24 cellular contexts compared by ENCODE assay signal in the genomic region with DNA sequence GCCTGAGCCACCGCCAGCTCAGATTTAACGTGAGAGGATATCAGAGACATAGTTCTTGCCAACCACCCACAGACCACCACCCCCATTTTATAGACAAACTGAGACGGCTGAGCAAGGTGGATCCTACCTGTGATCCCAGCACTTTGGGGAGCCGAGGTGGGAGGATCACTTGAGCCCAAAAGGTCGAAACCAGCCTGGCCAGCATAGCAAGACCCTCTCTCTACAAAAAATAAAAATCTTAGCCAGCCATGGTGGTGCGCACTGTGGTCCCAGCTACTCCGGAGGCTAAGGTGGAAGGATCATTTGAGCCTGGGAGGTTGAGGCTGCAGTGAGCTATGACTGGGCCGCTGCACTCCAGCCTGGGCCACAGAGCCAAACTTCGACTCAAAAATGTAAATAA. TPM values are rescaled to one million over a fixed set of nuclear protein-coding genes. Genes with fewer than 3 reads are reported as not detected.
DNase-seq lines count a peak whose midpoint lies in the region; ATAC-seq, FAIRE-seq and TF ChIP-seq lines count a peak whose summit lies in the region.
"Had no signal": no experiment of that assay in that cellular context is flagged by ENCODE, and none has a peak within 500 bp of the region (broad histone marks: within the 10 kb centered on the region; RNA-seq: fewer than 3 reads in every experiment).

No MANE protein-coding gene starts in this region.

- H3K79me2 ChIP-seq in HepG2 (ENCODE audit: insufficient read depth, low read length) = peaks cover 10% of the 10 kb centered on the region

- TF ChIP-seq RAD21 in HepG2 (CRISPR knock-in tag; IDR thresholded peaks at IDR 0.05) = no peak

- H4K20me1 ChIP-seq in BLaER1 = 0 out of 2 replicates have a peak, but pooled peaks cover 13% of the 10 kb centered on the region
- no peaks in the 10 kb centered on the region for H4K20me1 ChIP-seq in HepG2 (ENCODE audit: insufficient read depth, low read length)

- peaks cover 12% of the 10 kb centered on the region for H3K36me3 ChIP-seq in BLaER1
- no peaks in the 10 kb centered on the region for H3K36me3 ChIP-seq in CD4-positive, alpha-beta memory T cell (ENCODE audit: insufficient read depth, low read length)
- H3K36me3 ChIP-seq in HepG2 (replicated peaks in 1 of 2; ENCODE audit: control insufficient read depth in 1 of 2, insufficient read depth in 2 of 2, low read length in 2 of 2) = peaks cover 2 to 5% of the 10 kb centered on the region in 2 experiments; a peak in 4 of 5 replicates
- peaks cover 4% of the 10 kb centered on the region in 2 donors for H3K36me3 ChIP-seq in kidney (ENCODE audit: control insufficient read depth in 1 of 2, insufficient read depth in 2 of 2, low read length in 2 of 2)
- peaks cover 0 to 9% (median 0%) of the 10 kb centered on the region in 3 donors for H3K36me3 ChIP-seq in esophagus squamous epithelium
- H3K36me3 ChIP-seq in mucosa of descending colon (ENCODE audit: low read depth) = no peaks in the 10 kb centered on the region
- H3K36me3 ChIP-seq: breast epithelium, prostate gland, transverse colon had no signal

- no peak for TF ChIP-seq POLR2A in HepG2 (IDR thresholded peaks at IDR 0.05; ENCODE audit: insufficient read depth in 1 of 2, low read depth in 2 of 2, low read length in 2 of 2)
- no peak for TF ChIP-seq POLR2A in esophagus squamous epithelium (IDR thresholded peaks at IDR 0.05)

- H3K4me1 ChIP-seq in BLaER1 (peaks cover 38% of the 10 kb centered on the region), HepG2 (ENCODE audit: insufficient read depth, low read length) (peaks cover 31% of the 10 kb centered on the region), kidney (ENCODE audit: control insufficient read depth in 1 of 2, insufficient read depth in 1 of 2, low read depth in 1 of 2, low read length in 2 of 2) (peaks cover 0 to 12% of the 10 kb centered on the region in 2 donors), esophagus squamous epithelium (peaks cover 3 to 31% (median 14%) of the 10 kb centered on the region in 3 donors), mucosa of descending colon (ENCODE audit: low read depth) (peaks cover 10% of the 10 kb centered on the region)
- H3K4me1 ChIP-seq in CD4-positive, alpha-beta memory T cell (ENCODE audit: insufficient read depth, low read length) = peaks cover 16% of the 10 kb centered on the region
- H3K4me1 ChIP-seq: foreskin keratinocyte had no signal

- POLR2A ChIA-PET in CD4-positive, alpha-beta memory T cell (lab: Charles Lee; ENCODE audit: partially characterized antibody) = interaction anchor here (1.4 kb wide), 1 partner anchor 30 kb away, joined by 4 read pairs; no protein-coding TSS in a partner anchor
- POLR2A ChIA-PET in activated CD8-positive, alpha-beta T cell treated with anti-CD3 and anti-CD28 coated beads for 36 hours (lab: Charles Lee) = no interaction called here
- POLR2A ChIA-PET in HepG2 (lab: Yijun Ruan, JAX) = no interaction called here

- no peaks in the 10 kb centered on the region for H3K9me3 ChIP-seq in BLaER1
- no peaks in the 10 kb centered on the region for H3K9me3 ChIP-seq in CD4-positive, alpha-beta memory T cell (ENCODE audit: control insufficient read depth in 1 of 2, low read length in 2 of 2)
- no peaks in the 10 kb centered on the region for H3K9me3 ChIP-seq in HepG2 (ENCODE audit: low read length)
- no peaks in the 10 kb centered on the region for H3K9me3 ChIP-seq in kidney (ENCODE audit: control insufficient read depth in 1 of 2, low read length in 2 of 2)
- no peaks in the 10 kb centered on the region for H3K9me3 ChIP-seq in esophagus squamous epithelium
- H3K9me3 ChIP-seq in mucosa of descending colon = no peaks in the 10 kb centered on the region
- H3K9me3 ChIP-seq: breast epithelium, heart right ventricle, prostate gland, transverse colon had no signal

- intact Hi-C loops in CD4-positive, alpha-beta memory T cell (cut with micrococcal nuclease) = no loop called here
- intact Hi-C loops in activated CD8-positive, alpha-beta T cell treated with anti-CD3 and anti-CD28 coated beads for 36 hours (cut with micrococcal nuclease) = no loop called here
- intact Hi-C loops in HepG2 (cut with micrococcal nuclease; ENCODE audit: unreplicated experiment) (loop anchor here (5.0 kb wide), 1 partner anchor 36 kb away; no protein-coding TSS in a partner anchor), kidney (cut with DNase I) (no loop called here), esophagus squamous epithelium (cut with DNase I) (no loop called here), mucosa of descending colon (cut with DNase I, micrococcal nuclease) (no loop called here)

- H3K4me2 ChIP-seq in BLaER1 (peak overlapping the region; percentile 91; the same call in 1 of the 2 replicates), HepG2 (ENCODE audit: low read depth, low read length) (no peak overlapping the region)

- peak overlapping the region in 2 of 7 donors; percentile 29 to 84 for H3K27ac Mint-ChIP-seq in CD4-positive, alpha-beta memory T cell
- H3K27ac Mint-ChIP-seq in activated CD8-positive, alpha-beta T cell treated with anti-CD3 and anti-CD28 coated beads for 36 hours = no peak overlapping the region
- H3K27ac Mint-ChIP-seq: activated T-helper 17 cell treated with anti-CD3 and anti-CD28 coated beads, Interleukin-2, amount 50 U/mL, for 72 hours had no signal

- in situ Hi-C loops in HepG2 (cut with HindIII; ENCODE audit: extremely low pct_ligation_motif_present, low pct_unique_long_range_greater_than_20kb) = no loop called here

- no TSS peak for BruUV-seq in HepG2 (replicated peaks; lab: Mats Ljungman, UMichigan)

- peak overlapping the region in 7 of 8 donors; percentile 31 to 59 (median 54) for H3K4me3 Mint-ChIP-seq in CD4-positive, alpha-beta memory T cell
- H3K4me3 Mint-ChIP-seq in activated CD8-positive, alpha-beta T cell treated with anti-CD3 and anti-CD28 coated beads for 36 hours = peak overlapping the region; percentile 32

- no peak for ATAC-seq in activated CD8-positive, alpha-beta T cell treated with anti-CD3 and anti-CD28 coated beads for 36 hours
- ATAC-seq in HepG2 (no peak), mucosa of descending colon (no peak)
- ATAC-seq: activated T-helper 17 cell treated with anti-CD3 and anti-CD28 coated beads, Interleukin-2, amount 50 U/mL, for 72 hours; foreskin keratinocyte; heart right ventricle; left cardiac atrium; Panc1 had no signal

- H3K4me1 Mint-ChIP-seq in CD4-positive, alpha-beta memory T cell = peaks cover 8 to 24% (median 14%) of the 10 kb centered on the region in 4 donors
- H3K4me1 Mint-ChIP-seq in activated CD8-positive, alpha-beta T cell treated with anti-CD3 and anti-CD28 coated beads for 36 hours (ENCODE audit: low read depth) = peaks cover 13% of the 10 kb centered on the region

- WGBS in HepG2 (ENCODE audit: low lambda C conversion rate) = 89% methylated on average over 9 of the region's 9 CpGs
- 85 to 89% methylated on average over 6 to 7 of the region's 9 CpGs for WGBS in esophagus squamous epithelium, 2 donors

- H3K36me3 Mint-ChIP-seq in CD4-positive, alpha-beta memory T cell = peaks cover 5 to 14% of the 10 kb centered on the region in 2 donors
- peaks cover 13% of the 10 kb centered on the region for H3K36me3 Mint-ChIP-seq in activated CD8-positive, alpha-beta T cell treated with anti-CD3 and anti-CD28 coated beads for 36 hours (ENCODE audit: low read depth)

- FAIRE-seq in HepG2 (lab: Jason Lieb, UNC) (no peak), kidney (lab: Jason Lieb, UNC) (no peak)
- FAIRE-seq: colon, G401.6 had no signal

- H3K27me3 ChIP-seq in BLaER1 = no peaks in the 10 kb centered on the region
- no peaks in the 10 kb centered on the region for H3K27me3 ChIP-seq in CD4-positive, alpha-beta memory T cell (ENCODE audit: insufficient read depth, low read length)
- H3K27me3 ChIP-seq in HepG2 (ENCODE audit: control insufficient read depth in 1 of 2, insufficient read depth in 2 of 2, low read length in 2 of 2) = no peaks in the 10 kb centered on the region
- H3K27me3 ChIP-seq in esophagus squamous epithelium = no peaks in the 10 kb centered on the region
- H3K27me3 ChIP-seq: breast epithelium, foreskin keratinocyte, heart right ventricle, transverse colon had no signal

- H3K4me3 ChIP-seq in BLaER1 = no peak overlapping the region
- H3K4me3 ChIP-seq in CD4-positive, alpha-beta memory T cell (ENCODE audit: low read length in 2 of 2) = no peak overlapping the region
- H3K4me3 ChIP-seq in HepG2 (replicated peaks in 1 of 3; ENCODE audit: insufficient read depth in 1 of 3, low read depth in 2 of 3, low read length in 3 of 3) = no peak overlapping the region
- H3K4me3 ChIP-seq in kidney (ENCODE audit: low read length in 2 of 2) = no peak overlapping the region
- no peak overlapping the region for H3K4me3 ChIP-seq in esophagus squamous epithelium
- no peak overlapping the region for H3K4me3 ChIP-seq in mucosa of descending colon
- H3K4me3 ChIP-seq: prostate gland, transverse colon had no signal

- CTCF ChIA-PET in CD4-positive, alpha-beta memory T cell (lab: Charles Lee; ENCODE audit: partially characterized antibody) = no interaction called here
- CTCF ChIA-PET in activated CD8-positive, alpha-beta T cell treated with anti-CD3 and anti-CD28 coated beads for 36 hours (lab: Charles Lee) = interaction anchor here (1.2 kb wide), 1 partner anchor 75 kb away, joined by 3 read pairs; no protein-coding TSS in a partner anchor
- CTCF ChIA-PET in HepG2 (lab: Yijun Ruan, JAX; ENCODE audit: low intra/inter-chr PET ratio, low total read pairs) = no interaction called here

- TF ChIP-seq EP300 in HepG2 (IDR thresholded peaks at IDR 0.05; ENCODE audit: low read depth in 2 of 2, low read length in 2 of 2) (no peak), HepG2 (CRISPR knock-in tag; IDR thresholded peaks at IDR 0.05; ENCODE audit: borderline replicate concordance) (no peak)

- no peak for TF ChIP-seq CTCF in activated CD8-positive, alpha-beta T cell treated with anti-CD3 and anti-CD28 coated beads for 36 hours (IDR thresholded peaks at IDR 0.05)
- TF ChIP-seq CTCF in HepG2 (CRISPR knock-in tag; IDR thresholded peaks at IDR 0.05) = no peak
- TF ChIP-seq CTCF in kidney (IDR thresholded peaks at IDR 0.05; ENCODE audit: borderline replicate concordance, extremely low read depth, insufficient read depth) = no peak
- TF ChIP-seq CTCF in esophagus squamous epithelium (IDR thresholded peaks at IDR 0.05) = no peak
- TF ChIP-seq CTCF in mucosa of descending colon (IDR thresholded peaks at IDR 0.05) = no peak

- H3K27me3 Mint-ChIP-seq in CD4-positive, alpha-beta memory T cell = no peaks in the 10 kb centered on the region
- H3K27me3 Mint-ChIP-seq in activated CD8-positive, alpha-beta T cell treated with anti-CD3 and anti-CD28 coated beads for 36 hours = no peaks in the 10 kb centered on the region
- H3K27me3 Mint-ChIP-seq: activated T-helper 17 cell treated with anti-CD3 and anti-CD28 coated beads, Interleukin-2, amount 50 U/mL, for 72 hours had no signal

- H3K9me3 Mint-ChIP-seq in CD4-positive, alpha-beta memory T cell = peaks cover 0 to 2% (median 0%) of the 10 kb centered on the region in 8 donors
- H3K9me3 Mint-ChIP-seq in activated CD8-positive, alpha-beta T cell treated with anti-CD3 and anti-CD28 coated beads for 36 hours = no peaks in the 10 kb centered on the region
- H3K9me3 Mint-ChIP-seq: activated T-helper 17 cell treated with anti-CD3 and anti-CD28 coated beads, Interleukin-2, amount 50 U/mL, for 72 hours had no signal

- no peak for DNase-seq in CD4-positive, alpha-beta memory T cell
- DNase-seq in activated CD8-positive, alpha-beta T cell treated with anti-CD3 and anti-CD28 coated beads for 36 hours = no peak
- DNase-seq in HepG2 (ENCODE audit: low spot score) = no peak
- DNase-seq in kidney = no peak
- no peak for DNase-seq in esophagus squamous epithelium (lab: John Stamatoyannopoulos, UW)
- no peak for DNase-seq in mucosa of descending colon
- DNase-seq: activated CD4-positive, CD25-positive, alpha-beta regulatory T cell treated with anti-CD3 and anti-CD28 coated beads, Interleukin-2, amount 50 U/mL, for 72 hours; DMS53; effector memory CD4-positive, alpha-beta T cell; foreskin keratinocyte; heart right ventricle; left cardiac atrium; MV-4-11; NCI-H1694 treated with DMSO at 0.1 percent for 48 hours; NCI-H526 treated with DMSO at 0.1 percent for 48 hours; transverse colon had no signal

- no peak overlapping the region for H3K9ac ChIP-seq in BLaER1
- H3K9ac ChIP-seq in HepG2 (ENCODE audit: insufficient read depth, low read depth, low read length) = no peak overlapping the region
- H3K9ac ChIP-seq in kidney (ENCODE audit: low read length in 2 of 2) = no peak overlapping the region
- H3K9ac ChIP-seq: KMS-11 had no signal

- H2AFZ ChIP-seq in HepG2 (ENCODE audit: low read length) = no peak overlapping the region

- H3K27ac ChIP-seq in BLaER1 = no peak overlapping the region
- no peak overlapping the region for H3K27ac ChIP-seq in CD4-positive, alpha-beta memory T cell (ENCODE audit: low read depth, low read length)
- no peak overlapping the region for H3K27ac ChIP-seq in HepG2 (ENCODE audit: extremely low read length, insufficient read depth, low read length)
- no peak overlapping the region for H3K27ac ChIP-seq in kidney (ENCODE audit: low read depth in 2 of 2, low read length in 2 of 2)
- H3K27ac ChIP-seq in esophagus squamous epithelium = no peak overlapping the region
- H3K27ac ChIP-seq: breast epithelium, foreskin keratinocyte, KMS-11 had no signal

RNA-seq across cellular contexts. Expression of a gene that starts 30.6 kb away (rescaled TPM):
- total RNA-seq in CD4-positive, alpha-beta memory T cell = 10 to 100 TPM; 68.6 to 73.5 TPM
- polyA plus RNA-seq in CD4-positive, alpha-beta memory T cell = 100 to 1,000 TPM; 180 to 193 TPM
- 100 to 1,000 TPM; 113 to 120 TPM for total RNA-seq in activated CD8-positive, alpha-beta T cell treated with anti-CD3 and anti-CD28 coated beads for 36 hours
- total RNA-seq in HepG2 (2016; rRNA removed; fragmentation: Illumina TruSeq; extraction: Trizol) (41.9 and 66.9 TPM in 2 replicates), kidney (85.5 TPM), esophagus squamous epithelium (100 to 1,000 TPM; 124 to 191 (median 165) TPM), mucosa of descending colon (100 to 1,000 TPM; 118 to 160 (median 148) TPM)
- total RNA-seq in HepG2 (2016; cell fraction: cytosol; rRNA removed; fragmentation: Illumina TruSeq; extraction: Trizol; ENCODE audit: low read depth) = 18.8 and 21.5 TPM in 2 replicates
- 44.6 and 65.2 TPM in 2 replicates for total RNA-seq in HepG2 (2016; cell fraction: insoluble cytoplasmic fraction; rRNA removed; fragmentation: Illumina TruSeq; extraction: Trizol)
- total RNA-seq in HepG2 (2016; cell fraction: membrane; rRNA removed; fragmentation: Illumina TruSeq; extraction: Trizol) = 20.5 and 26.2 TPM in 2 replicates
- 38.7 and 47.0 TPM in 2 replicates for total RNA-seq in HepG2 (2016; cell fraction: nucleus; rRNA removed; fragmentation: Illumina TruSeq; extraction: Trizol)
- polyA plus RNA-seq in HepG2 (2011; rRNA removed) (34.3 and 39.2 TPM in 2 replicates), kidney (ENCODE audit: insufficient read depth, low read depth, low replicate concordance) (265 TPM)
- 40.7 and 105 TPM in 2 replicates for polyA plus RNA-seq in HepG2 (2011; cell fraction: cytosol; rRNA removed)
- 81.3 and 103 TPM in 2 replicates for polyA plus RNA-seq in HepG2 (2011; cell fraction: nucleus; rRNA removed)
- polyA plus RNA-seq in HepG2 (2012) = 23.8 and 33.4 TPM in 2 replicates
- polyA plus RNA-seq in HepG2 (2016; cell fraction: cytosol; fragmentation: Illumina TruSeq; extraction: Trizol; ENCODE audit: low read depth) = 23.8 and 28.5 TPM in 2 replicates
- polyA plus RNA-seq in HepG2 (2016; cell fraction: insoluble cytoplasmic fraction; fragmentation: Illumina TruSeq; extraction: Trizol; ENCODE audit: low read depth) = 44.9 and 52.6 TPM in 2 replicates
- 17.9 and 21.2 TPM in 2 replicates for polyA plus RNA-seq in HepG2 (2016; cell fraction: membrane; fragmentation: Illumina TruSeq; extraction: Trizol; ENCODE audit: low read depth)
- polyA plus RNA-seq in HepG2 (2016; cell fraction: nucleus; fragmentation: Illumina TruSeq; extraction: Trizol; ENCODE audit: insufficient read depth, low read depth) = 72.2 and 84.5 TPM in 2 replicates
- polyA minus RNA-seq in HepG2 (2011; rRNA and poly(A)+ RNA removed; ENCODE audit: low replicate concordance) = 40.5 and 74.3 TPM in 2 replicates
- polyA minus RNA-seq in HepG2 (2011; cell fraction: cytosol; rRNA and poly(A)+ RNA removed) = 34.4 and 46.1 TPM in 2 replicates
- polyA minus RNA-seq in HepG2 (2011; cell fraction: nucleus; rRNA and poly(A)+ RNA removed) = 8.9 and 9.0 TPM in 2 replicates

RNA-seq across cellular contexts. Expression of a gene that starts 48.2 kb away (rescaled TPM):
- total RNA-seq in CD4-positive, alpha-beta memory T cell = 10 to 100 TPM; 15.9 to 16.2 TPM
- 10 to 100 TPM; 19.3 to 20.3 TPM for polyA plus RNA-seq in CD4-positive, alpha-beta memory T cell
- total RNA-seq in activated CD8-positive, alpha-beta T cell treated with anti-CD3 and anti-CD28 coated beads for 36 hours = 10 to 100 TPM; 27.8 to 29.5 TPM
- total RNA-seq in HepG2 (2016; rRNA removed; fragmentation: Illumina TruSeq; extraction: Trizol) (113 and 124 TPM in 2 replicates), kidney (16.3 TPM), esophagus squamous epithelium (10 to 100 TPM in 3 of 4 donors, 1 to 10 TPM in 1; 2.4 to 40.0 (median 13.1) TPM), mucosa of descending colon (1 to 10 TPM; 1.6 to 7.0 (median 2.1) TPM)
- 167 and 206 TPM in 2 replicates for total RNA-seq in HepG2 (2016; cell fraction: cytosol; rRNA removed; fragmentation: Illumina TruSeq; extraction: Trizol; ENCODE audit: low read depth)
- 112 and 125 TPM in 2 replicates for total RNA-seq in HepG2 (2016; cell fraction: insoluble cytoplasmic fraction; rRNA removed; fragmentation: Illumina TruSeq; extraction: Trizol)
- total RNA-seq in HepG2 (2016; cell fraction: membrane; rRNA removed; fragmentation: Illumina TruSeq; extraction: Trizol) = 130 and 170 TPM in 2 replicates
- total RNA-seq in HepG2 (2016; cell fraction: nucleus; rRNA removed; fragmentation: Illumina TruSeq; extraction: Trizol) = 42.6 and 51.4 TPM in 2 replicates
- polyA plus RNA-seq in HepG2 (2011; rRNA removed) (115 and 120 TPM in 2 replicates), kidney (ENCODE audit: insufficient read depth, low read depth, low replicate concordance) (209 TPM)
- polyA plus RNA-seq in HepG2 (2011; cell fraction: cytosol; rRNA removed) = 103 and 156 TPM in 2 replicates
- 88.3 and 90.1 TPM in 2 replicates for polyA plus RNA-seq in HepG2 (2011; cell fraction: nucleus; rRNA removed)
- polyA plus RNA-seq in HepG2 (2012) = 74.3 and 76.0 TPM in 2 replicates
- 282 and 316 TPM in 2 replicates for polyA plus RNA-seq in HepG2 (2016; cell fraction: cytosol; fragmentation: Illumina TruSeq; extraction: Trizol; ENCODE audit: low read depth)
- 152 and 183 TPM in 2 replicates for polyA plus RNA-seq in HepG2 (2016; cell fraction: insoluble cytoplasmic fraction; fragmentation: Illumina TruSeq; extraction: Trizol; ENCODE audit: low read depth)
- 195 and 222 TPM in 2 replicates for polyA plus RNA-seq in HepG2 (2016; cell fraction: membrane; fragmentation: Illumina TruSeq; extraction: Trizol; ENCODE audit: low read depth)
- polyA plus RNA-seq in HepG2 (2016; cell fraction: nucleus; fragmentation: Illumina TruSeq; extraction: Trizol; ENCODE audit: insufficient read depth, low read depth) = 119 and 134 TPM in 2 replicates
- 46.3 and 144 TPM in 2 replicates for polyA minus RNA-seq in HepG2 (2011; rRNA and poly(A)+ RNA removed; ENCODE audit: low replicate concordance)
- 48.8 and 63.0 TPM in 2 replicates for polyA minus RNA-seq in HepG2 (2011; cell fraction: cytosol; rRNA and poly(A)+ RNA removed)
- polyA minus RNA-seq in HepG2 (2011; cell fraction: nucleus; rRNA and poly(A)+ RNA removed) = 20.3 and 21.1 TPM in 2 replicates

RNA-seq across cellular contexts. Expression of a gene that starts 54.2 kb away (rescaled TPM):
- total RNA-seq in CD4-positive, alpha-beta memory T cell = 100 to 1,000 TPM; 143 to 152 TPM
- polyA plus RNA-seq in CD4-positive, alpha-beta memory T cell = 1 to 10 TPM; 2.5 to 9.1 TPM
- 100 to 1,000 TPM; 263 to 283 TPM for total RNA-seq in activated CD8-positive, alpha-beta T cell treated with anti-CD3 and anti-CD28 coated beads for 36 hours
- total RNA-seq in HepG2 (2016; rRNA removed; fragmentation: Illumina TruSeq; extraction: Trizol) (50.5 and 79.2 TPM in 2 replicates), kidney (98.5 TPM), esophagus squamous epithelium (10 to 100 TPM; 60.2 to 76.0 (median 69.0) TPM), mucosa of descending colon (100 to 1,000 TPM; 117 to 123 (median 119) TPM)
- 72.9 and 77.7 TPM in 2 replicates for total RNA-seq in HepG2 (2016; cell fraction: cytosol; rRNA removed; fragmentation: Illumina TruSeq; extraction: Trizol; ENCODE audit: low read depth)
- 43.4 and 84.1 TPM in 2 replicates for total RNA-seq in HepG2 (2016; cell fraction: insoluble cytoplasmic fraction; rRNA removed; fragmentation: Illumina TruSeq; extraction: Trizol)
- 104 and 106 TPM in 2 replicates for total RNA-seq in HepG2 (2016; cell fraction: membrane; rRNA removed; fragmentation: Illumina TruSeq; extraction: Trizol)
- 38.3 and 43.3 TPM in 2 replicates for total RNA-seq in HepG2 (2016; cell fraction: nucleus; rRNA removed; fragmentation: Illumina TruSeq; extraction: Trizol)
- polyA plus RNA-seq in HepG2 (2011; rRNA removed) (58.7 and 63.3 TPM in 2 replicates), kidney (ENCODE audit: insufficient read depth, low read depth, low replicate concordance) (47.7 TPM)
- 37.8 and 48.2 TPM in 2 replicates for polyA plus RNA-seq in HepG2 (2011; cell fraction: cytosol; rRNA removed)
- 99.5 and 105 TPM in 2 replicates for polyA plus RNA-seq in HepG2 (2011; cell fraction: nucleus; rRNA removed)
- 48.3 and 71.8 TPM in 2 replicates for polyA plus RNA-seq in HepG2 (2012)
- 108 and 114 TPM in 2 replicates for polyA plus RNA-seq in HepG2 (2016; cell fraction: cytosol; fragmentation: Illumina TruSeq; extraction: Trizol; ENCODE audit: low read depth)
- 86.3 and 104 TPM in 2 replicates for polyA plus RNA-seq in HepG2 (2016; cell fraction: insoluble cytoplasmic fraction; fragmentation: Illumina TruSeq; extraction: Trizol; ENCODE audit: low read depth)
- 117 and 124 TPM in 2 replicates for polyA plus RNA-seq in HepG2 (2016; cell fraction: membrane; fragmentation: Illumina TruSeq; extraction: Trizol; ENCODE audit: low read depth)
- polyA plus RNA-seq in HepG2 (2016; cell fraction: nucleus; fragmentation: Illumina TruSeq; extraction: Trizol; ENCODE audit: insufficient read depth, low read depth) = 140 and 145 TPM in 2 replicates
- polyA minus RNA-seq in HepG2 (2011; rRNA and poly(A)+ RNA removed; ENCODE audit: low replicate concordance) = 26.8 and 58.6 TPM in 2 replicates
- 32.1 and 33.1 TPM in 2 replicates for polyA minus RNA-seq in HepG2 (2011; cell fraction: cytosol; rRNA and poly(A)+ RNA removed)
- polyA minus RNA-seq in HepG2 (2011; cell fraction: nucleus; rRNA and poly(A)+ RNA removed) = 35.5 and 41.4 TPM in 2 replicates
